ENCODE assay signal across 8 cellular contexts in the genomic region with DNA sequence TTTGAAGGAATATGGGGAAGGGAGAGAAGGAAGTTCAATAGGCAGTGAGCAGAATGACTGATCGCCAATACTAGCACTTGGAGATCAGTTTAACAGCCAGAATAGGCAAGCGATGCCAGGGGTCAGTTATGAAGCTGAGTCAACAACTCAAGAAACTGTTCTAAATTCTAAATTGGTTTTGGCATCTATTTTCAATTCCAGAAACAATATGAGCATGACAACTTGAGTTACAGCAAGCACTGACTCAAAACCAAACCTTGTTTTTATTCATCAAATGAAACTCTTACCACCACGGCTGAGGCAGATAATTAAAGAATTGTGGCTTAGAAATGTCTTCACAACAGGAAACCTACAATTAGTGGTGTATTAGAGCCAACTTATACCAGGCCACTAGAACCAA.
DNase-seq lines count a peak whose midpoint lies in the region; ATAC-seq and TF ChIP-seq lines count a peak whose summit lies in the region.

No MANE protein-coding gene starts in this region.

- WGBS in esophagus squamous epithelium, 2 donors: 41 to 60% methylated on average over 3 of the region's 3 CpGs

- H3K36me3 ChIP-seq in esophagus squamous epithelium: no peaks in the 10 kb centered on the region

- DNase-seq in M059J (ENCODE audit: low read depth): peak; percentile 73
- no peak for DNase-seq in esophagus squamous epithelium (lab: John Stamatoyannopoulos, UW)
- DNase-seq in NCI-H2081 (lab: John Stamatoyannopoulos, UW): no peak
- DNase-seq in NCI-H345 (lab: John Stamatoyannopoulos, UW): no peak
- no peak for DNase-seq in GOT3 (lab: John Stamatoyannopoulos, UW)
- DNase-seq in HUDEP-2 (lab: John Stamatoyannopoulos, UW; ENCODE audit: unreplicated experiment in 76 of 76): no peak

- H3K9me3 ChIP-seq in esophagus squamous epithelium: no peaks in the 10 kb centered on the region

- no peaks in the 10 kb centered on the region for H3K27me3 ChIP-seq in esophagus squamous epithelium

- H3K27ac ChIP-seq in esophagus squamous epithelium: peak overlapping the region in 3 of 4 donors; percentile 35 to 58 (median 47)

- intact Hi-C loops in esophagus squamous epithelium (cut with DNase I): no loop called here

- H3K4me3 ChIP-seq in esophagus squamous epithelium: peak overlapping the region in 1 of 4 donors; percentile 26

- TF ChIP-seq CTCF in esophagus squamous epithelium (IDR thresholded peaks at IDR 0.05): no peak

- ATAC-seq in GM18498 (IDR thresholded peaks at IDR 0.05; ENCODE audit: unreplicated experiment) (peak; percentile 81), GM21528 (IDR thresholded peaks at IDR 0.05; ENCODE audit: low FRiP score, unreplicated experiment) (peak; percentile 79)

- H3K4me1 ChIP-seq in esophagus squamous epithelium: peaks cover 0 to 11% (median 0%) of the 10 kb centered on the region in 3 donors

- TF ChIP-seq POLR2A in esophagus squamous epithelium (IDR thresholded peaks at IDR 0.05): no peak
